In genomic region chr13:42377640-42378382, GRCh38 we compare ENCODE assay signal across 9 cellular contexts.
A peak's percentile ranks its signal among the peaks of the same experiment; 100 is the strongest.
DNase-seq lines count a peak whose midpoint lies in the region; ATAC-seq, FAIRE-seq and TF ChIP-seq lines count a peak whose summit lies in the region.
"Had no signal": no experiment of that assay in that cellular context is flagged by ENCODE, and none has a peak within 500 bp of the region (broad histone marks: within the 10 kb centered on the region; RNA-seq: fewer than 3 reads in every experiment).

No MANE protein-coding gene starts in this region.

- in situ Hi-C loops in HAP-1 (cut with MboI; ENCODE audit: low sequenced_read_pairs) = no loop called here

- H3K4me1 Mint-ChIP-seq in activated T-cell treated with anti-CD3 and anti-CD28 coated beads, Interleukin-2, amount 50 U/mL, for 72 hours (ENCODE audit: low read depth) = peaks cover 78% of the 10 kb centered on the region

- H3K9me3 ChIP-seq in HAP-1 (no peaks in the 10 kb centered on the region), PC-3 (ENCODE audit: low read length) (no peaks in the 10 kb centered on the region)

- FAIRE-seq in GM12892 (lab: Jason Lieb, UNC) = peak; percentile 98
- FAIRE-seq: colon had no signal

- intact Hi-C loops in PC-3 (cut with micrococcal nuclease) = no loop called here

- no peaks in the 10 kb centered on the region for H3K36me3 ChIP-seq in HAP-1 (replicated peaks)
- H3K36me3 ChIP-seq in PC-3 (ENCODE audit: low read depth, low read length) = no peaks in the 10 kb centered on the region

- H3K27me3 ChIP-seq in HAP-1 (ENCODE audit: low read depth) (peaks cover 14% of the 10 kb centered on the region), PC-3 (ENCODE audit: low read length) (no peaks in the 10 kb centered on the region)

- TF ChIP-seq POLR2A in GM12892 (IDR thresholded peaks at IDR 0.05; ENCODE audit: low read depth, low read length) = no peak; the same call in 1 of the 2 replicates

- peak overlapping the region; percentile 50 to 77 for H3K4me3 Mint-ChIP-seq in activated T-cell treated with anti-CD3 and anti-CD28 coated beads, Interleukin-2, amount 50 U/mL, for 72 hours

- H3K4me3 ChIP-seq in HAP-1 (no peak overlapping the region), PC-3 (ENCODE audit: low read length) (no peak overlapping the region)

- POLR2A ChIA-PET in PC-3 (lab: Charles Lee; ENCODE audit: unreplicated experiment) = no interaction called here

- H3K9me3 Mint-ChIP-seq in activated T-cell treated with anti-CD3 and anti-CD28 coated beads, Interleukin-2, amount 50 U/mL, for 72 hours = peaks cover 2 to 5% of the 10 kb centered on the region in 2 donors

- no peaks in the 10 kb centered on the region for H3F3A ChIP-seq in PC-3 (ENCODE audit: low read length, unreplicated experiment)

- BruUV-seq in PC-3 (replicated peaks; lab: Mats Ljungman, UMichigan) = no TSS peak

- H3K27ac Mint-ChIP-seq in activated T-cell treated with anti-CD3 and anti-CD28 coated beads, Interleukin-2, amount 50 U/mL, for 72 hours = peak overlapping the region; percentile 95

- no peaks in the 10 kb centered on the region for H3K79me2 ChIP-seq in PC-3 (ENCODE audit: low read length)

- no peak overlapping the region for H3K9ac ChIP-seq in PC-3 (ENCODE audit: low read length)

- ATAC-seq in GM21381 (IDR thresholded peaks at IDR 0.05; ENCODE audit: unreplicated experiment) (peak; percentile 77), HG03571 (IDR thresholded peaks at IDR 0.05; ENCODE audit: unreplicated experiment) (peak; percentile 78), PC-3 (no peak)
- peak; percentile 87 for ATAC-seq in activated T-cell treated with anti-CD3 and anti-CD28 coated beads, Interleukin-2, amount 50 U/mL, for 72 hours (replicated peaks in 1 of 2)

- H4K20me1 ChIP-seq in PC-3 (ENCODE audit: low read length) = no peaks in the 10 kb centered on the region

- no peaks in the 10 kb centered on the region for H3K9me2 ChIP-seq in PC-3 (replicated peaks; ENCODE audit: low read length)

- H3K4me1 ChIP-seq in HAP-1 = no peaks in the 10 kb centered on the region
- H3K4me1 ChIP-seq in PC-3 (ENCODE audit: insufficient read depth, low read length) = no peaks in the 10 kb centered on the region

- CTCF ChIA-PET in PC-3 (lab: Charles Lee) = no interaction called here

- DNase-seq in GM12892 (ENCODE audit: insufficient read length) (no peak), islet precursor cell (no peak), HAP-1 (ENCODE audit: low spot score in 2 of 2) (no peak), PC-3 (no peak), retina (no peak)
- DNase-seq in activated T-cell treated with anti-CD3 and anti-CD28 coated beads, Interleukin-2, amount 50 U/mL, for 72 hours = peak; percentile 62 to 63

- no peak overlapping the region for H3K27ac ChIP-seq in PC-3 (ENCODE audit: low read length)

- peaks cover 9% of the 10 kb centered on the region in 2 donors for H3K36me3 Mint-ChIP-seq in activated T-cell treated with anti-CD3 and anti-CD28 coated beads, Interleukin-2, amount 50 U/mL, for 72 hours (ENCODE audit: insufficient read depth in 2 of 2)

- H3K27me3 Mint-ChIP-seq in activated T-cell treated with anti-CD3 and anti-CD28 coated beads, Interleukin-2, amount 50 U/mL, for 72 hours (ENCODE audit: low read depth) = no peaks in the 10 kb centered on the region

- no peak overlapping the region for H2AFZ ChIP-seq in PC-3 (ENCODE audit: low read length)

- H3K4me2 ChIP-seq in PC-3 (ENCODE audit: low read length) = no peak overlapping the region

- TF ChIP-seq CTCF in PC-3 (conservative IDR thresholded peaks at IDR 0.05; ENCODE audit: low read depth, low read length) = no peak

Comparison
In these comparisons a context has a peak if more than half of its experiments do, and no peak if none do; other contexts are left out.
1. DNase-seq: peak in activated T-cell treated with anti-CD3 and anti-CD28 coated beads, Interleukin-2, amount 50 U/mL, for 72 hours (2 of 2); none in GM12892 (single experiment), islet precursor cell (single experiment), HAP-1 (0 of 2), PC-3 (single experiment) and retina (single experiment).